In genomic region chr14:99551034-99551922, GRCh38 we compare ENCODE assay signal across 2 cellular contexts.
TF ChIP-seq lines count a peak whose summit lies in the region.

No MANE protein-coding gene starts in this region.

TF ChIP-seq in IMR-90, 13 proteins besides CTCF, POLR2A, EP300 and RAD21:
- TF ChIP-seq RFX5 (IDR thresholded peaks at IDR 0.05; ENCODE audit: low read depth, low read length): no peak
- no peak for TF ChIP-seq SMC3 (IDR thresholded peaks at IDR 0.05; ENCODE audit: low read depth, low read length)
- TF ChIP-seq MAZ (IDR thresholded peaks at IDR 0.05; ENCODE audit: borderline replicate concordance, low read depth, low read length): no peak
- TF ChIP-seq ELK1 (IDR thresholded peaks at IDR 0.05; ENCODE audit: borderline replicate concordance, low read depth, low read length): no peak
- TF ChIP-seq CHD1 (IDR thresholded peaks at IDR 0.05; ENCODE audit: low read depth, low read length): no peak
TF ChIP-seq in IMR-90: peak in this region for 0.

TF ChIP-seq in H1, 55 proteins besides CTCF, POLR2A, EP300 and RAD21:
- TF ChIP-seq GABPA (IDR thresholded peaks at IDR 0.05; ENCODE audit: borderline replicate concordance, insufficient read depth, low read length) (no peak), NRF1 (IDR thresholded peaks at IDR 0.05; ENCODE audit: low read depth, low read length) (no peak), FOSL1 (IDR thresholded peaks at IDR 0.05; ENCODE audit: insufficient read depth, low read depth, low read length) (no peak), KDM4A (IDR thresholded peaks at IDR 0.05; ENCODE audit: low read depth, low read length, severe bottlenecking) (no peak), EGR1 (IDR thresholded peaks at IDR 0.05; ENCODE audit: borderline replicate concordance, low read depth, low read length) (no peak), SIX5 (IDR thresholded peaks at IDR 0.05; ENCODE audit: low read depth, low read length) (no peak)
- TF ChIP-seq, protein P1, sequence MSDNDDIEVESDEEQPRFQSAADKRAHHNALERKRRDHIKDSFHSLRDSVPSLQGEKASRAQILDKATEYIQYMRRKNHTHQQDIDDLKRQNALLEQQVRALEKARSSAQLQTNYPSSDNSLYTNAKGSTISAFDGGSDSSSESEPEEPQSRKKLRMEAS (IDR thresholded peaks at IDR 0.05): no peak
